21 cellular contexts compared by ENCODE assay signal in genomic region chr5:111083323-111083722, GRCh38. TPM values are rescaled to one million over a fixed set of nuclear protein-coding genes. Genes with fewer than 3 reads are reported as not detected.
DNase-seq lines count a peak whose midpoint lies in the region; ATAC-seq and TF ChIP-seq lines count a peak whose summit lies in the region.
"Had no signal": no experiment of that assay in that cellular context is flagged by ENCODE, and none has a peak within 500 bp of the region (broad histone marks: within the 10 kb centered on the region; RNA-seq: fewer than 3 reads in every experiment).

No MANE protein-coding gene starts in this region.

- H3K27me3 ChIP-seq in A673 (replicated peaks; ENCODE audit: insufficient read depth, low read depth, low read length, poor library complexity) = no peaks in the 10 kb centered on the region
- H3K27me3 ChIP-seq: esophagus squamous epithelium, heart left ventricle, sigmoid colon had no signal

- no peak overlapping the region for H3K4me3 ChIP-seq in A673 (ENCODE audit: low read depth, low read length, poor library complexity, severe bottlenecking)
- H3K4me3 ChIP-seq: esophagus squamous epithelium, heart left ventricle, sigmoid colon, thoracic aorta had no signal

- H3K36me3 ChIP-seq in A673 (ENCODE audit: insufficient read depth, low read length, poor library complexity, severe bottlenecking) = no peaks in the 10 kb centered on the region
- H3K36me3 ChIP-seq: esophagus squamous epithelium, heart left ventricle, sigmoid colon, thoracic aorta had no signal

- no peak overlapping the region for H3K27ac Mint-ChIP-seq in activated naive CD4-positive, alpha-beta T cell treated with anti-CD3 and anti-CD28 coated beads, Interleukin-2, amount 50 U/mL, for 72 hours
- H3K27ac Mint-ChIP-seq: CD4-positive, CD25-positive, alpha-beta regulatory T cell; dendritic cell treated with granulocyte-macrophage colony-stimulating factor and Interleukin-4, amounts not matched to agents 40 ng/mL and 50 ng/mL, for 4 days; WTC11 had no signal

- peaks cover 0 to 5% of the 10 kb centered on the region in 2 donors for H3K9me3 Mint-ChIP-seq in activated naive CD4-positive, alpha-beta T cell treated with anti-CD3 and anti-CD28 coated beads, Interleukin-2, amount 50 U/mL, for 72 hours
- H3K9me3 Mint-ChIP-seq: dendritic cell treated with granulocyte-macrophage colony-stimulating factor and Interleukin-4, amounts not matched to agents 40 ng/mL and 50 ng/mL, for 4 days; WTC11 had no signal

- POLR2A ChIA-PET in A673 (lab: Charles Lee; ENCODE audit: low non-redundant PET) = no interaction called here

- H3K4me1 ChIP-seq in A673 (ENCODE audit: insufficient read depth, low read length, poor library complexity, severe bottlenecking) = no peaks in the 10 kb centered on the region
- H3K4me1 ChIP-seq: esophagus squamous epithelium, heart left ventricle, sigmoid colon had no signal

- CTCF ChIA-PET in A673 (lab: Charles Lee) = no interaction called here

- no peak for TF ChIP-seq CTCF in A673 (conservative IDR thresholded peaks at IDR 0.05; ENCODE audit: low read depth, low read length)

- no peaks in the 10 kb centered on the region for H3K9me3 ChIP-seq in A673 (ENCODE audit: low read depth, low read length, poor library complexity, severe bottlenecking)
- H3K9me3 ChIP-seq: esophagus squamous epithelium, heart left ventricle, sigmoid colon, thoracic aorta had no signal

- DNase-seq in A673 (ENCODE audit: low spot score) = peak; percentile 81
- peak; percentile 73 for DNase-seq in NCI-H1436 treated with DMSO at 0.1 percent for 48 hours (lab: John Stamatoyannopoulos, UW)
- peak; percentile 29 for DNase-seq in OCI-M1 (lab: John Stamatoyannopoulos, UW)
- DNase-seq in activated naive CD4-positive, alpha-beta T cell treated with anti-CD3 and anti-CD28 coated beads, Interleukin-2, amount 50 U/mL, for 72 hours (ENCODE audit: low spot score in 2 of 2) = no peak
- no peak for DNase-seq in NCI-H1694 (lab: John Stamatoyannopoulos, UW)
- DNase-seq: activated naive CD4-positive, alpha-beta T cell; CD4-positive, CD25-positive, alpha-beta regulatory T cell; esophagus squamous epithelium; heart left ventricle; Kasumi-1; kidney glomerular epithelial cell; NCI-H2171 treated with DMSO at 0.1 percent for 48 hours; occipital lobe; sigmoid colon; stimulated activated CD4-positive, alpha-beta T cell treated with anti-CD3 and anti-CD28 coated beads, Interleukin-4, amount 100 ng/mL, for 1 hour had no signal

- BruUV-seq in A673 (replicated peaks; lab: Mats Ljungman, UMichigan) = no TSS peak

- intact Hi-C loops in A673 (cut with micrococcal nuclease; ENCODE audit: unreplicated experiment) = no loop called here

- ATAC-seq in GM19463 (IDR thresholded peaks at IDR 0.05; ENCODE audit: unreplicated experiment) = peak; percentile 50
- no peak for ATAC-seq in HG02973 (IDR thresholded peaks at IDR 0.05; ENCODE audit: unreplicated experiment)
- no peak for ATAC-seq in activated naive CD4-positive, alpha-beta T cell treated with anti-CD3 and anti-CD28 coated beads, Interleukin-2, amount 50 U/mL, for 72 hours
- no peak for ATAC-seq in HG02678 (IDR thresholded peaks at IDR 0.05; ENCODE audit: unreplicated experiment)
- ATAC-seq: heart left ventricle, WTC11 had no signal

- H3K27ac ChIP-seq in A673 (ENCODE audit: low read depth, low read length, poor library complexity, severe bottlenecking) = no peak overlapping the region
- H3K27ac ChIP-seq: esophagus squamous epithelium, heart left ventricle, sigmoid colon, thoracic aorta had no signal

- no peaks in the 10 kb centered on the region for H3K36me3 Mint-ChIP-seq in activated naive CD4-positive, alpha-beta T cell treated with anti-CD3 and anti-CD28 coated beads, Interleukin-2, amount 50 U/mL, for 72 hours
- H3K36me3 Mint-ChIP-seq: CD4-positive, CD25-positive, alpha-beta regulatory T cell; WTC11 had no signal

RNA-seq across cellular contexts. Expression of gene WDR36, which starts 8.8 kb away (rescaled TPM):
- 32.4 and 33.0 TPM in 2 replicates for total RNA-seq in A673 (2021)
- 10 to 100 TPM; 49.6 to 55.3 TPM for total RNA-seq in activated naive CD4-positive, alpha-beta T cell treated with anti-CD3 and anti-CD28 coated beads, Interleukin-2, amount 50 U/mL, for 72 hours

RNA-seq across cellular contexts. Expression of gene TSLP, which starts 11.8 kb away (rescaled TPM):
- 0.61 and 1.3 TPM in 2 replicates for total RNA-seq in A673 (2021)
- total RNA-seq in activated naive CD4-positive, alpha-beta T cell treated with anti-CD3 and anti-CD28 coated beads, Interleukin-2, amount 50 U/mL, for 72 hours = under 1 TPM; 0.60 to 0.71 TPM
- total RNA-seq: CD4-positive, CD25-positive, alpha-beta regulatory T cell; occipital lobe had no signal

Comparison
In these comparisons a context has a peak if more than half of its experiments do, and no peak if none do; other contexts are left out.
1. DNase-seq: peak in A673 (single experiment), NCI-H1436 treated with DMSO at 0.1 percent for 48 hours (single experiment) and OCI-M1 (single experiment); none in activated naive CD4-positive, alpha-beta T cell treated with anti-CD3 and anti-CD28 coated beads, Interleukin-2, amount 50 U/mL, for 72 hours (0 of 2) and NCI-H1694 (single experiment).